Comparison of ENCODE assay signal across 9 cellular contexts in genomic region chr21:34630536-34631143, GRCh38. TPM values are rescaled to one million over a fixed set of nuclear protein-coding genes. Genes with fewer than 3 reads are reported as not detected.
DNase-seq lines count a peak whose midpoint lies in the region; ATAC-seq, FAIRE-seq and TF ChIP-seq lines count a peak whose summit lies in the region.
"Had no signal": no experiment of that assay in that cellular context is flagged by ENCODE, and none has a peak within 500 bp of the region (broad histone marks: within the 10 kb centered on the region; RNA-seq: fewer than 3 reads in every experiment).

No MANE protein-coding gene starts in this region.

- no peaks in the 10 kb centered on the region for H3K9me3 ChIP-seq in GM12878 (replicated peaks; ENCODE audit: control insufficient read depth, insufficient read depth, low read length)

- H3K36me3 Mint-ChIP-seq in stimulated activated memory B cell treated with anti-CD40 and anti-IgM and Interleukin-4, amounts not matched to agents 10 μg/mL and 1 μg/mL and 100 μg/mL, for 72 hours: no peaks in the 10 kb centered on the region
- H3K36me3 Mint-ChIP-seq: activated naive CD4-positive, alpha-beta T cell treated with anti-CD3 and anti-CD28 coated beads, Interleukin-2, amount 50 U/mL, for 24 hours had no signal

- peak; percentile 98 for TF ChIP-seq RAD21 in GM12878 (IDR thresholded peaks at IDR 0.05; ENCODE audit: insufficient read depth, low read depth, low read length)

- no peak overlapping the region for H3K27ac Mint-ChIP-seq in stimulated activated memory B cell treated with anti-CD40 and anti-IgM and Interleukin-4, amounts not matched to agents 10 μg/mL and 1 μg/mL and 100 μg/mL, for 72 hours
- H3K27ac Mint-ChIP-seq: activated naive CD4-positive, alpha-beta T cell treated with anti-CD3 and anti-CD28 coated beads, Interleukin-2, amount 50 U/mL, for 24 hours had no signal

- H3K36me3 ChIP-seq in GM12878 (ENCODE audit: control insufficient read depth in 2 of 2, insufficient read depth in 2 of 2, low read length in 1 of 2): no peaks in the 10 kb centered on the region

- peak; percentile 55 for ATAC-seq in HG03196 (IDR thresholded peaks at IDR 0.05; ENCODE audit: unreplicated experiment)
- peak; percentile 92 for ATAC-seq in GM12878
- ATAC-seq in stimulated activated memory B cell treated with anti-CD40 and anti-IgM and Interleukin-4, amounts not matched to agents 10 μg/mL and 1 μg/mL and 100 μg/mL, for 72 hours: peak; percentile 63
- ATAC-seq in GM21360 (IDR thresholded peaks at IDR 0.05; ENCODE audit: unreplicated experiment): no peak

- POLR2A ChIA-PET in GM12878 (lab: Charles Lee): no interaction called here

- peaks cover 35% of the 10 kb centered on the region for H3K27me3 Mint-ChIP-seq in stimulated activated memory B cell treated with anti-CD40 and anti-IgM and Interleukin-4, amounts not matched to agents 10 μg/mL and 1 μg/mL and 100 μg/mL, for 72 hours

- no TSS peak for BruUV-seq in GM12878 (replicated peaks; lab: Mats Ljungman, UMichigan)

- no peaks in the 10 kb centered on the region for H3K4me1 Mint-ChIP-seq in stimulated activated memory B cell treated with anti-CD40 and anti-IgM and Interleukin-4, amounts not matched to agents 10 μg/mL and 1 μg/mL and 100 μg/mL, for 72 hours
- H3K4me1 Mint-ChIP-seq: activated naive CD4-positive, alpha-beta T cell treated with anti-CD3 and anti-CD28 coated beads, Interleukin-2, amount 50 U/mL, for 24 hours had no signal

- intact Hi-C loops in GM12878 (cut with micrococcal nuclease; ENCODE audit: unreplicated experiment): loop anchor here (1.0 to 2.0 kb wide), 2 partner anchors 28 to 120 kb away; no protein-coding TSS in a partner anchor

- peak; percentile 65 to 87 (median 75) for TF ChIP-seq CTCF in GM12878 (IDR thresholded peaks at IDR 0.05 in 2 of 3, conservative IDR thresholded peaks at IDR 0.05 in 1 of 3; ENCODE audit: control insufficient read depth in 2 of 3, extremely low read depth in 1 of 3, insufficient read depth in 1 of 3, low read depth in 3 of 3, low read length in 3 of 3)

- in situ Hi-C loops in GM12878 (cut with MboI): loop anchor here (5.0 kb wide), 1 partner anchor 708 kb away; no protein-coding TSS in a partner anchor

- peak; percentile 19 for DNase-seq in activated CD4-positive, CD25-positive, alpha-beta regulatory T cell treated with anti-CD3 and anti-CD28 coated beads, Interleukin-2, amount 50 U/mL, for 16 hours (ENCODE audit: low read depth, low spot score)
- DNase-seq in activated CD4-positive, CD25-positive, alpha-beta regulatory T cell treated with anti-CD3 and anti-CD28 coated beads, Interleukin-2, amount 50 U/mL, for 72 hours: no peak
- peak; percentile 70 for DNase-seq in NCI-H82 (lab: John Stamatoyannopoulos, UW)
- DNase-seq in GM12878 (ENCODE audit: low read depth, low spot score): peak; percentile 33
- DNase-seq in iPS-NIHi11 (ENCODE audit: low spot score): peak; percentile 76

- H3K4me2 ChIP-seq in GM12878 (ENCODE audit: control insufficient read depth, insufficient read depth): no peak overlapping the region

- H4K20me1 ChIP-seq in GM12878 (ENCODE audit: control insufficient read depth, insufficient read depth): no peaks in the 10 kb centered on the region

- RAD21 ChIA-PET in GM12878 (lab: Charles Lee; ENCODE audit: unreplicated experiment): interaction anchor here (0.9 to 2.9 kb wide), 12 partner anchors 11 to 122 kb away, joined by 3 to 14 read pairs (median 4); partner anchors contain the start of gene RCAN1

- no peaks in the 10 kb centered on the region for H3K27me3 ChIP-seq in GM12878 (replicated peaks in 1 of 2; ENCODE audit: control insufficient read depth in 2 of 2, insufficient read depth in 2 of 2, low read length in 1 of 2)

- no peak for TF ChIP-seq POLR2A in GM12878 (IDR thresholded peaks at IDR 0.05; ENCODE audit: low read depth, low read length)

- no peak overlapping the region for H3K27ac ChIP-seq in GM12878 (ENCODE audit: control insufficient read depth, insufficient read depth)

- H3K4me1 ChIP-seq in GM12878 (ENCODE audit: control insufficient read depth, insufficient read depth, low read length): no peaks in the 10 kb centered on the region

- FAIRE-seq in GM12878 (lab: Jason Lieb, UNC): peak; percentile 96

- no peak overlapping the region for H3K4me3 ChIP-seq in GM12878

- no peak for TF ChIP-seq EP300 in GM12878 (IDR thresholded peaks at IDR 0.05; ENCODE audit: borderline replicate concordance in 1 of 2, control insufficient read depth in 1 of 2, low read depth in 2 of 2, low read length in 2 of 2)

- CTCF ChIA-PET in GM12878 (lab: Yijun Ruan, JAX): interaction anchor here (0.7 to 6.2 kb wide), 25 partner anchors 8 to 707 kb away, joined by 3 to 59 read pairs (median 8); partner anchors contain the start of genes CLIC6, KCNE1 and RCAN1

- H3K4me3 Mint-ChIP-seq in stimulated activated memory B cell treated with anti-CD40 and anti-IgM and Interleukin-4, amounts not matched to agents 10 μg/mL and 1 μg/mL and 100 μg/mL, for 72 hours: no peak overlapping the region
- H3K4me3 Mint-ChIP-seq: activated naive CD4-positive, alpha-beta T cell treated with anti-CD3 and anti-CD28 coated beads, Interleukin-2, amount 50 U/mL, for 24 hours had no signal

- H2AFZ ChIP-seq in GM12878 (ENCODE audit: control insufficient read depth, low read depth, low read length): no peak overlapping the region; the same call in 1 of the 2 replicates

- no peaks in the 10 kb centered on the region for H3K79me2 ChIP-seq in GM12878 (ENCODE audit: control insufficient read depth, insufficient read depth, low read length)

- WGBS in GM12878 (ENCODE audit: insufficient coverage, insufficient replicate concordance, low lambda C conversion rate, missing lambda C conversion rate): 2% methylated on average over 6 of the region's 6 CpGs

- SMC1A ChIA-PET in GM12878 (lab: Charles Lee; ENCODE audit: uncharacterized antibody, unreplicated experiment): interaction anchor here (1.0 to 3.0 kb wide), 15 partner anchors 12 to 268 kb away, joined by 3 to 24 read pairs (median 6); partner anchors contain the start of gene KCNE1

- no peak overlapping the region for H3K9ac ChIP-seq in GM12878 (ENCODE audit: control insufficient read depth, insufficient read depth, low read length)

- no peaks in the 10 kb centered on the region for H3K9me3 Mint-ChIP-seq in stimulated activated memory B cell treated with anti-CD40 and anti-IgM and Interleukin-4, amounts not matched to agents 10 μg/mL and 1 μg/mL and 100 μg/mL, for 72 hours
- H3K9me3 Mint-ChIP-seq: activated naive CD4-positive, alpha-beta T cell treated with anti-CD3 and anti-CD28 coated beads, Interleukin-2, amount 50 U/mL, for 24 hours had no signal

TF ChIP-seq in GM12878, 131 proteins besides CTCF, POLR2A, EP300 and RAD21 (continues in another document):
- TF ChIP-seq SMC3 (IDR thresholded peaks at IDR 0.05; ENCODE audit: borderline replicate concordance, low read length) (peak; percentile 87; the same call in 1 of the 2 replicates), YY1 (IDR thresholded peaks at IDR 0.05; ENCODE audit: low read depth, low read length) (peak; percentile 61; the same call in 1 of the 2 replicates), ATF2 (IDR thresholded peaks at IDR 0.05; ENCODE audit: low read length) (no peak)

RNA-seq across cellular contexts. Expression of gene RCAN1, which starts 15.7 kb away (rescaled TPM):
- total RNA-seq in GM12878 (2013; cell fraction: nucleolus; rRNA removed): 1.9 and 2.1 TPM in 2 replicates
- total RNA-seq in GM12878 (2014; rRNA removed) (10.1 and 10.5 TPM in 2 replicates), GM12878 (2014; rRNA removed; fragmentation: Illumina TruSeq; extraction: Trizol) (11.0 and 11.4 TPM in 2 replicates), GM12878 (2021) (11.1 and 12.9 TPM in 2 replicates)
- 4.7 TPM for polyA plus RNA-seq in GM12878 (2011; ENCODE audit: low read depth)
- polyA plus RNA-seq in GM12878 (2011; rRNA removed) (6.7 and 8.0 TPM in 2 replicates), GM12878 (2014; fragmentation: Illumina TruSeq; extraction: Trizol) (12.2 and 13.5 TPM in 2 replicates), GM12878 (2014; fragmentation: Nextera tagmentation; extraction: Ambion mirVana) (1 to 10 TPM; 5.1 to 8.8 TPM), GM12878 (2014; rRNA removed) (10.1 and 11.2 TPM in 2 replicates), GM12878 (2016; fragmentation: Nextera tagmentation; extraction: Ambion mirVana) (10 to 100 TPM in 1 of 2 experiments, 1 to 10 TPM in 1; 2.8 to 12.3 TPM)
- 3.1 and 3.3 TPM in 2 replicates for polyA plus RNA-seq in GM12878 (2011; cell fraction: cytosol; rRNA removed)
- polyA plus RNA-seq in GM12878 (2011; cell fraction: nucleus; rRNA removed): 1.9 and 2.8 TPM in 2 replicates
- 5.2 and 5.7 TPM in 2 replicates for polyA plus RNA-seq in GM12878 (2012)
- 4.7 and 4.8 TPM in 2 replicates for polyA minus RNA-seq in GM12878 (2011; rRNA and poly(A)+ RNA removed)
- polyA minus RNA-seq in GM12878 (2011; cell fraction: cytosol; rRNA and poly(A)+ RNA removed): 1.3 and 3.5 TPM in 2 replicates
- 0.85 and 1.7 TPM in 2 replicates for polyA minus RNA-seq in GM12878 (2011; cell fraction: nucleus; rRNA and poly(A)+ RNA removed)

RNA-seq across cellular contexts. Expression of gene CLIC6, which starts 38.2 kb away (rescaled TPM):
- 7.1 and 7.6 TPM in 2 replicates for total RNA-seq in GM12878 (2013; cell fraction: nucleolus; rRNA removed)
- total RNA-seq in GM12878 (2014; rRNA removed): 9.3 and 10.0 TPM in 2 replicates
- 10.8 and 10.9 TPM in 2 replicates for total RNA-seq in GM12878 (2014; rRNA removed; fragmentation: Illumina TruSeq; extraction: Trizol)
- 31.9 and 34.1 TPM in 2 replicates for total RNA-seq in GM12878 (2021)
- 13.8 TPM for polyA plus RNA-seq in GM12878 (2011; ENCODE audit: low read depth)
- polyA plus RNA-seq in GM12878 (2011; rRNA removed): 5.7 and 6.6 TPM in 2 replicates
- polyA plus RNA-seq in GM12878 (2011; cell fraction: cytosol; rRNA removed): 3.2 and 5.1 TPM in 2 replicates
- polyA plus RNA-seq in GM12878 (2011; cell fraction: nucleus; rRNA removed): 3.4 and 5.3 TPM in 2 replicates
- polyA plus RNA-seq in GM12878 (2012): 16.6 and 19.3 TPM in 2 replicates
- 32.2 and 39.5 TPM in 2 replicates for polyA plus RNA-seq in GM12878 (2014; fragmentation: Illumina TruSeq; extraction: Trizol)
- 10 to 100 TPM in 1 of 2 experiments, 1 to 10 TPM in 1; 8.4 to 15.4 TPM for polyA plus RNA-seq in GM12878 (2014; fragmentation: Nextera tagmentation; extraction: Ambion mirVana)
- 13.0 and 13.4 TPM in 2 replicates for polyA plus RNA-seq in GM12878 (2014; rRNA removed)
- polyA plus RNA-seq in GM12878 (2016; fragmentation: Nextera tagmentation; extraction: Ambion mirVana): 10 to 100 TPM in 1 of 2 experiments, 1 to 10 TPM in 1; 9.0 to 11.4 TPM
- polyA minus RNA-seq in GM12878 (2011; rRNA and poly(A)+ RNA removed): 1.6 and 2.3 TPM in 2 replicates
- polyA minus RNA-seq in GM12878 (2011; cell fraction: cytosol; rRNA and poly(A)+ RNA removed): 1.7 and 2.1 TPM in 2 replicates
- polyA minus RNA-seq in GM12878 (2011; cell fraction: nucleus; rRNA and poly(A)+ RNA removed): 0.85 and 1.7 TPM in 2 replicates
